21 cellular contexts compared by ENCODE assay signal in genomic region chr14:72753044-72753710, GRCh38.
"Had no signal": no experiment of that assay in that cellular context is flagged by ENCODE, and none has a peak within 500 bp of the region (broad histone marks: within the 10 kb centered on the region; RNA-seq: fewer than 3 reads in every experiment).

No MANE protein-coding gene starts in this region.

- H3K27ac Mint-ChIP-seq: nephron, progenitor cell of endocrine pancreas had no signal

- H3K4me1 ChIP-seq: left lung, lower lobe of right lung had no signal

- H3K27ac ChIP-seq: heart right ventricle, left lung, lower lobe of right lung, neutrophil, ovary had no signal

- H3K4me3 Mint-ChIP-seq: nephron had no signal

- ATAC-seq: esophagus mucosa, gastrocnemius medialis, left lung, lower lobe of right lung, right cardiac atrium had no signal

- H3K4me3 ChIP-seq: gastrocnemius medialis, heart right ventricle, left lung, lower lobe of right lung, ovary had no signal

- H3K4me1 Mint-ChIP-seq: nephron had no signal

- H3K27me3 Mint-ChIP-seq: naive B cell, progenitor cell of endocrine pancreas had no signal

- DNase-seq: cortex of kidney; effector memory CD4-positive, alpha-beta T cell; gastrocnemius medialis; heart right ventricle; hypothalamus; islet precursor cell; left lung; lower lobe of right lung; mesenchymal stem cell; midbrain; naive B cell; ovary; right cardiac atrium; small intestine; stimulated activated CD4-positive, alpha-beta T cell treated with anti-CD3 and anti-CD28 coated beads, Interleukin-12 subunit alpha, Interleukin-12 subunit beta, amount 100 ng/mL, for 4 hours; stimulated activated naive CD4-positive, alpha-beta T cell; trophoblast cell had no signal

- H3K36me3 ChIP-seq: gastrocnemius medialis, left lung, lower lobe of right lung, neutrophil, ovary had no signal

- H3K27me3 ChIP-seq: gastrocnemius medialis, heart right ventricle, left lung, neutrophil, ovary had no signal

- H3K9me3 ChIP-seq: gastrocnemius medialis, neutrophil, ovary had no signal
